22 cellular contexts compared by ENCODE assay signal in genomic region chr1:18716785-18717678, GRCh38.
DNase-seq lines count a peak whose midpoint lies in the region; ATAC-seq and TF ChIP-seq lines count a peak whose summit lies in the region.
"Had no signal": no experiment of that assay in that cellular context is flagged by ENCODE, and none has a peak within 500 bp of the region (broad histone marks: within the 10 kb centered on the region; RNA-seq: fewer than 3 reads in every experiment).

No MANE protein-coding gene starts in this region.

- no peak for TF ChIP-seq CTCF in breast epithelium (IDR thresholded peaks at IDR 0.05)
- no peak for TF ChIP-seq CTCF in mammary epithelial cell (conservative IDR thresholded peaks at IDR 0.05 in 1 of 2, IDR thresholded peaks at IDR 0.05 in 1 of 2; ENCODE audit: extremely low read depth in 1 of 2, insufficient read depth in 1 of 2, low read depth in 1 of 2, low read length in 2 of 2)
- no peak for TF ChIP-seq CTCF in endodermal cell (conservative IDR thresholded peaks at IDR 0.05)

- in situ Hi-C loops in mammary epithelial cell (cut with MboI; ENCODE audit: low sequenced_read_pairs in 2 of 2) = no loop called here

- H3K9me3 ChIP-seq in breast epithelium (no peaks in the 10 kb centered on the region), mammary epithelial cell (replicated peaks; ENCODE audit: insufficient read depth, low read length) (no peaks in the 10 kb centered on the region), endodermal cell (ENCODE audit: control insufficient read depth, low read length) (no peaks in the 10 kb centered on the region)
- H3K9me3 ChIP-seq: body of pancreas, right lobe of liver, vagina had no signal

- H3K27me3 ChIP-seq in breast epithelium (peaks cover 0 to 79% of the 10 kb centered on the region in 2 donors), mammary epithelial cell (ENCODE audit: insufficient read depth, low read length) (peaks cover 36% of the 10 kb centered on the region), endodermal cell (ENCODE audit: control insufficient read depth, insufficient read depth, low read length, poor library complexity, severe bottlenecking) (peaks cover 62% of the 10 kb centered on the region)
- H3K27me3 ChIP-seq: right lobe of liver had no signal

- H3K27ac ChIP-seq in breast epithelium (no peak overlapping the region), mammary epithelial cell (ENCODE audit: insufficient read depth, low read depth, low read length) (no peak overlapping the region), endodermal cell (ENCODE audit: low read depth, low read length) (no peak overlapping the region)
- H3K27ac ChIP-seq: body of pancreas, right lobe of liver, vagina had no signal

- H3K36me3 Mint-ChIP-seq in endodermal cell (ENCODE audit: low read depth) (no peaks in the 10 kb centered on the region), memory B cell (no peaks in the 10 kb centered on the region)
- no peaks in the 10 kb centered on the region for H3K36me3 Mint-ChIP-seq in stimulated activated memory B cell treated with anti-CD40 and anti-IgM and Interleukin-4, amounts not matched to agents 10 μg/mL and 1 μg/mL and 100 μg/mL, for 72 hours
- H3K36me3 Mint-ChIP-seq in activated T-helper 17 cell treated with anti-CD3 and anti-CD28 coated beads, Interleukin-2, amount 50 U/mL, for 72 hours (ENCODE audit: low read depth) = no peaks in the 10 kb centered on the region
- H3K36me3 Mint-ChIP-seq: activated naive CD8-positive, alpha-beta T cell treated with anti-CD3 and anti-CD28 coated beads, Interleukin-2, amount 10 ng/mL, durations not matched to agents 7 days and 5 days; IgD-negative memory B cell; T-cell had no signal

- H3K36me3 ChIP-seq in breast epithelium = no peaks in the 10 kb centered on the region
- H3K36me3 ChIP-seq in mammary epithelial cell (ENCODE audit: insufficient read depth, low read length) = no peaks in the 10 kb centered on the region
- H3K36me3 ChIP-seq in endodermal cell (ENCODE audit: control insufficient read depth, insufficient read depth, low read length) = no peaks in the 10 kb centered on the region
- H3K36me3 ChIP-seq: right lobe of liver, vagina had no signal

- H3K27me3 Mint-ChIP-seq in endodermal cell (ENCODE audit: insufficient read depth) (peaks cover 85% of the 10 kb centered on the region), memory B cell (peaks cover 37% of the 10 kb centered on the region)
- H3K27me3 Mint-ChIP-seq in stimulated activated memory B cell treated with anti-CD40 and anti-IgM and Interleukin-4, amounts not matched to agents 10 μg/mL and 1 μg/mL and 100 μg/mL, for 72 hours = peaks cover 82% of the 10 kb centered on the region
- H3K27me3 Mint-ChIP-seq in activated T-helper 17 cell treated with anti-CD3 and anti-CD28 coated beads, Interleukin-2, amount 50 U/mL, for 72 hours = peaks cover 60% of the 10 kb centered on the region

- no peak overlapping the region for H2AFZ ChIP-seq in mammary epithelial cell (ENCODE audit: low read depth, low read length)

- 48% methylated on average over 10 of the region's 72 CpGs for WGBS in mammary epithelial cell (ENCODE audit: low coverage, missing lambda C conversion rate)
- WGBS in endodermal cell (ENCODE audit: insufficient coverage in 1 of 2, insufficient read length in 1 of 2), 2 experiments = 12 to 21% methylated on average over 14 to 72 of the region's 72 CpGs

- CTCF ChIA-PET in mammary epithelial cell (lab: Charles Lee; ENCODE audit: low non-redundant PET) = no interaction called here

- ATAC-seq in memory B cell (ENCODE audit: low read depth) (no peak), GM21576 (IDR thresholded peaks at IDR 0.05; ENCODE audit: unreplicated experiment) (no peak), HG02588 (IDR thresholded peaks at IDR 0.05; ENCODE audit: unreplicated experiment) (no peak)
- no peak for ATAC-seq in stimulated activated memory B cell treated with anti-CD40 and anti-IgM and Interleukin-4, amounts not matched to agents 10 μg/mL and 1 μg/mL and 100 μg/mL, for 72 hours
- no peak for ATAC-seq in activated T-helper 17 cell treated with anti-CD3 and anti-CD28 coated beads, Interleukin-2, amount 50 U/mL, for 72 hours (replicated peaks)
- ATAC-seq: body of pancreas, right lobe of liver, T-cell had no signal

- dilution Hi-C loops in mammary epithelial cell (cut with HindIII; ENCODE audit: low sequenced_read_pairs) = loop anchor here (25.0 kb wide), 1 partner anchor 370 kb away; no protein-coding TSS in a partner anchor

- H3K27ac Mint-ChIP-seq in endodermal cell (no peak overlapping the region), memory B cell (no peak overlapping the region)
- no peak overlapping the region for H3K27ac Mint-ChIP-seq in stimulated activated memory B cell treated with anti-CD40 and anti-IgM and Interleukin-4, amounts not matched to agents 10 μg/mL and 1 μg/mL and 100 μg/mL, for 72 hours
- H3K27ac Mint-ChIP-seq in activated T-helper 17 cell treated with anti-CD3 and anti-CD28 coated beads, Interleukin-2, amount 50 U/mL, for 72 hours = no peak overlapping the region
- H3K27ac Mint-ChIP-seq: activated naive CD8-positive, alpha-beta T cell treated with anti-CD3 and anti-CD28 coated beads, Interleukin-2, amount 10 ng/mL, durations not matched to agents 7 days and 5 days; activated T-helper 2 cell treated with anti-CD3 and anti-CD28 coated beads, Interferon-gamma antibody, Interleukin-2, Interleukin-4, amounts not matched to agents 10 μg/mL and 5 μg/mL and 100 μg/mL, durations not matched to agents 14 hours and 24 hours and 36 hours; HFFc6 had no signal

- no peak overlapping the region for H3K4me2 ChIP-seq in mammary epithelial cell (ENCODE audit: insufficient read depth, low read depth, low read length)

- H3K9ac ChIP-seq in mammary epithelial cell (ENCODE audit: insufficient read depth, low read length) (no peak overlapping the region), endodermal cell (ENCODE audit: extremely low read depth, low read length, poor library complexity, severe bottlenecking) (no peak overlapping the region)

- H3K9me3 Mint-ChIP-seq in endodermal cell (no peaks in the 10 kb centered on the region), memory B cell (no peaks in the 10 kb centered on the region)
- H3K9me3 Mint-ChIP-seq in stimulated activated memory B cell treated with anti-CD40 and anti-IgM and Interleukin-4, amounts not matched to agents 10 μg/mL and 1 μg/mL and 100 μg/mL, for 72 hours = no peaks in the 10 kb centered on the region
- H3K9me3 Mint-ChIP-seq in activated T-helper 17 cell treated with anti-CD3 and anti-CD28 coated beads, Interleukin-2, amount 50 U/mL, for 72 hours = no peaks in the 10 kb centered on the region
- H3K9me3 Mint-ChIP-seq: activated naive CD8-positive, alpha-beta T cell treated with anti-CD3 and anti-CD28 coated beads, Interleukin-2, amount 10 ng/mL, durations not matched to agents 7 days and 5 days; activated T-helper 2 cell treated with anti-CD3 and anti-CD28 coated beads, Interferon-gamma antibody, Interleukin-2, Interleukin-4, amounts not matched to agents 10 μg/mL and 5 μg/mL and 100 μg/mL, durations not matched to agents 14 hours and 24 hours and 36 hours; HFFc6; IgD-negative memory B cell; T-cell had no signal

- no peak for TF ChIP-seq POLR2A in breast epithelium (IDR thresholded peaks at IDR 0.05)

- H3K4me1 Mint-ChIP-seq in endodermal cell = peaks cover 20% of the 10 kb centered on the region
- H3K4me1 Mint-ChIP-seq in memory B cell = peaks cover 13% of the 10 kb centered on the region
- peaks cover 17% of the 10 kb centered on the region for H3K4me1 Mint-ChIP-seq in stimulated activated memory B cell treated with anti-CD40 and anti-IgM and Interleukin-4, amounts not matched to agents 10 μg/mL and 1 μg/mL and 100 μg/mL, for 72 hours
- H3K4me1 Mint-ChIP-seq in activated T-helper 17 cell treated with anti-CD3 and anti-CD28 coated beads, Interleukin-2, amount 50 U/mL, for 72 hours = no peaks in the 10 kb centered on the region

- no peaks in the 10 kb centered on the region for H3K4me1 ChIP-seq in breast epithelium
- H3K4me1 ChIP-seq in mammary epithelial cell (ENCODE audit: insufficient read depth, low read length) = no peaks in the 10 kb centered on the region
- H3K4me1 ChIP-seq in endodermal cell (ENCODE audit: control insufficient read depth, insufficient read depth, low read length) = peaks cover 11% of the 10 kb centered on the region
- H3K4me1 ChIP-seq: right lobe of liver, vagina had no signal

- no TSS peak for BruUV-seq in mammary epithelial cell (replicated peaks; lab: Mats Ljungman, UMichigan)

- H4K20me1 ChIP-seq in mammary epithelial cell (ENCODE audit: insufficient read depth, low read length) = no peaks in the 10 kb centered on the region

- H3K79me2 ChIP-seq in mammary epithelial cell (ENCODE audit: insufficient read depth, low read length) = no peaks in the 10 kb centered on the region

- H3K4me3 ChIP-seq in breast epithelium = peak overlapping the region in 2 of 3 donors; percentile 3 to 45
- no peak overlapping the region for H3K4me3 ChIP-seq in mammary epithelial cell (replicated peaks in 1 of 3; ENCODE audit: insufficient read depth in 1 of 3, low read depth in 2 of 3, low read length in 3 of 3)
- H3K4me3 ChIP-seq in endodermal cell (ENCODE audit: low read length) = peak overlapping the region; percentile 23
- H3K4me3 ChIP-seq: body of pancreas, right lobe of liver, vagina had no signal

- DNase-seq in breast epithelium (ENCODE audit: low spot score in 2 of 2) (no peak), mammary epithelial cell (no peak), endodermal cell (peak; percentile 65), memory B cell (ENCODE audit: low spot score in 2 of 2) (no peak)
- DNase-seq: 8988T; activated CD4-positive, alpha-beta T cell treated with anti-CD3 and anti-CD28 coated beads for 4 hours; activated naive CD8-positive, alpha-beta T cell treated with anti-CD3 and anti-CD28 coated beads, Interleukin-2, amount 10 ng/mL, durations not matched to agents 7 days and 5 days; body of pancreas; Calu3; HFFc6; NCI-H1417 treated with DMSO at 0.1 percent for 48 hours; NCI-H526 treated with DMSO at 0.1 percent for 48 hours; right lobe of liver; stimulated activated CD4-positive, alpha-beta T cell treated with anti-CD3 and anti-CD28 coated beads, Interleukin-15, amount 100 ng/mL, for 24 hours; T-cell had no signal

- intact Hi-C loops in breast epithelium (cut with DNase I; ENCODE audit: low total_unique reads) (no loop called here), mammary epithelial cell (cut with micrococcal nuclease) (no loop called here)

- H3K4me3 Mint-ChIP-seq in endodermal cell = peak overlapping the region; percentile 50
- H3K4me3 Mint-ChIP-seq in memory B cell = peak overlapping the region; percentile 67
- peak overlapping the region; percentile 37 for H3K4me3 Mint-ChIP-seq in stimulated activated memory B cell treated with anti-CD40 and anti-IgM and Interleukin-4, amounts not matched to agents 10 μg/mL and 1 μg/mL and 100 μg/mL, for 72 hours
- H3K4me3 Mint-ChIP-seq in activated T-helper 17 cell treated with anti-CD3 and anti-CD28 coated beads, Interleukin-2, amount 50 U/mL, for 72 hours = no peak overlapping the region
- H3K4me3 Mint-ChIP-seq: activated naive CD8-positive, alpha-beta T cell treated with anti-CD3 and anti-CD28 coated beads, Interleukin-2, amount 10 ng/mL, durations not matched to agents 7 days and 5 days; HFFc6 had no signal

Comparison
In these comparisons a context has a peak if more than half of its experiments do, and no peak if none do; other contexts are left out.
1. H3K4me3 ChIP-seq: peak in breast epithelium (2 of 3) and endodermal cell (single experiment); none in mammary epithelial cell (0 of 3).